ENCODE assay signal across 30 cellular contexts in genomic region chrX:11272290-11272689, GRCh38. TPM values are rescaled to one million over a fixed set of nuclear protein-coding genes. Genes with fewer than 3 reads are reported as not detected.
A peak's percentile ranks its signal among the peaks of the same experiment; 100 is the strongest.
DNase-seq lines count a peak whose midpoint lies in the region; ATAC-seq, FAIRE-seq and TF ChIP-seq lines count a peak whose summit lies in the region.
"Had no signal": no experiment of that assay in that cellular context is flagged by ENCODE, and none has a peak within 500 bp of the region (broad histone marks: within the 10 kb centered on the region; RNA-seq: fewer than 3 reads in every experiment).

No MANE protein-coding gene starts in this region.

- no peak for TF ChIP-seq POLR2A in IMR-90 (IDR thresholded peaks at IDR 0.05; ENCODE audit: low read depth, low read length)

- H3K27me3 Mint-ChIP-seq in astrocyte (ENCODE audit: low read depth, unreplicated experiment): no peaks in the 10 kb centered on the region
- H3K27me3 Mint-ChIP-seq: CD4-positive, alpha-beta T cell had no signal

- WGBS in IMR-90 (ENCODE audit: extremely low coverage in 2 of 2, insufficient read length in 1 of 2), 2 experiments: 75% methylated on average over 2 of the region's 2 CpGs; no CpG with 5 or more reads in 1 of the 2 experiments

- H3K14ac ChIP-seq in IMR-90 (replicated peaks; ENCODE audit: low read depth, low read length): no peak overlapping the region; the same call in 1 of the 2 replicates

- no peak overlapping the region for H3K56ac ChIP-seq in IMR-90 (ENCODE audit: extremely low read depth, insufficient read depth, low read length)

- H3K9me3 ChIP-seq in IMR-90 (ENCODE audit: control insufficient read depth, insufficient read depth, low read length): no peaks in the 10 kb centered on the region
- H3K9me3 ChIP-seq in astrocyte (ENCODE audit: insufficient read depth, low read depth, low read length): no peaks in the 10 kb centered on the region
- no peaks in the 10 kb centered on the region for H3K9me3 ChIP-seq in osteoblast (ENCODE audit: low read depth, low read length)
- no peaks in the 10 kb centered on the region for H3K9me3 ChIP-seq in right atrium auricular region
- H3K9me3 ChIP-seq: A549, BE2C had no signal

- no peak overlapping the region for H3K18ac ChIP-seq in IMR-90 (ENCODE audit: low read depth, low read length)

- no peaks in the 10 kb centered on the region for H3K79me2 ChIP-seq in astrocyte (ENCODE audit: insufficient read depth, low read length)
- no peaks in the 10 kb centered on the region for H3K79me2 ChIP-seq in osteoblast (ENCODE audit: insufficient read depth, low read length)

- H3K4me1 Mint-ChIP-seq in astrocyte (ENCODE audit: low read depth, unreplicated experiment): peaks cover 7% of the 10 kb centered on the region
- H3K4me1 Mint-ChIP-seq: CD14-positive monocyte; CD8-positive, alpha-beta memory T cell; H9 had no signal

- no peak overlapping the region for H3K27ac Mint-ChIP-seq in astrocyte (ENCODE audit: unreplicated experiment)
- H3K27ac Mint-ChIP-seq: CD4-positive, alpha-beta T cell; CD8-positive, alpha-beta memory T cell; GM23338; H9 had no signal

- H2BK120ac ChIP-seq in IMR-90 (ENCODE audit: low read depth, low read length): peak overlapping the region; percentile 39

- H3K9me3 Mint-ChIP-seq in astrocyte (ENCODE audit: unreplicated experiment): no peaks in the 10 kb centered on the region
- H3K9me3 Mint-ChIP-seq: CD4-positive, alpha-beta T cell; GM23338 had no signal

- no peak overlapping the region for H2BK5ac ChIP-seq in IMR-90 (ENCODE audit: low read depth, low read length, poor library complexity, severe bottlenecking)

- DNase-seq in EL (peak; percentile 57), IMR-90 (no peak), astrocyte (ENCODE audit: low read depth) (peak; percentile 10), osteoblast (ENCODE audit: insufficient read length, low spot score, missing footprints) (no peak), right atrium auricular region (ENCODE audit: low spot score) (no peak), RCC 7860 (ENCODE audit: low spot score) (no peak)
- no peak for DNase-seq in stimulated activated CD4-positive, alpha-beta T cell treated with anti-CD3 and anti-CD28 coated beads, Interleukin-2, amount 100 ng/mL, for 48 hours
- DNase-seq: 8988T; ACHN; AML-193; BE2C; CD4-positive, alpha-beta T cell; CD8-positive, alpha-beta memory T cell; DMS 273 treated with DMSO at 0.1 percent for 48 hours; DMS53; DMS79 treated with DMSO at 0.1 percent for 48 hours; GF-D8; H9 had no signal

- POLR2A ChIA-PET in IMR-90 (lab: Charles Lee; ENCODE audit: unreplicated experiment): no interaction called here

- H2AK9ac ChIP-seq in IMR-90 (replicated peaks; ENCODE audit: low read depth, low read length, poor library complexity): no peak overlapping the region

- H2BK20ac ChIP-seq in IMR-90 (ENCODE audit: low read depth, low read length): 0 out of 2 replicates have a peak overlapping the region, but pooled peaks have one; percentile 69

- ATAC-seq in IMR-90 (ENCODE audit: low read depth) (no peak), GM19351 (IDR thresholded peaks at IDR 0.05; ENCODE audit: unreplicated experiment) (no peak)
- ATAC-seq: A549, GM23338, HCT116 had no signal

- H3K27ac ChIP-seq in IMR-90 (ENCODE audit: insufficient read depth, low read length) (no peak overlapping the region), astrocyte (ENCODE audit: low read depth, low read length) (no peak overlapping the region), osteoblast (ENCODE audit: low read depth, low read length) (no peak overlapping the region), right atrium auricular region (no peak overlapping the region)
- H3K27ac ChIP-seq: A549; BLaER1 treated with 17β-estradiol and CSF1 and Interleukin-3, amounts not matched to agents 10 nM and 100 nM had no signal

- dilution Hi-C loops in IMR-90 (cut with HindIII; ENCODE audit: low sequenced_read_pairs, unreplicated experiment): no loop called here

- intact Hi-C loops in IMR-90 (cut with micrococcal nuclease): no loop called here

- H3K4me2 ChIP-seq in IMR-90 (ENCODE audit: low read depth, low read length): no peak overlapping the region
- peak overlapping the region; percentile 19 for H3K4me2 ChIP-seq in astrocyte (ENCODE audit: low read length)
- peak overlapping the region; percentile 18 for H3K4me2 ChIP-seq in osteoblast (ENCODE audit: insufficient read depth, low read length)
- H3K4me2 ChIP-seq: A549; BLaER1 treated with 17β-estradiol and CSF1 and Interleukin-3, amounts not matched to agents 10 nM and 100 nM; GM23338 had no signal

- H3K4me3 Mint-ChIP-seq in astrocyte (ENCODE audit: unreplicated experiment): no peak overlapping the region
- H3K4me3 Mint-ChIP-seq: CD14-positive monocyte; CD4-positive, alpha-beta T cell; CD8-positive, alpha-beta memory T cell; GM23338; H9 had no signal

- H3K36me3 ChIP-seq in IMR-90 (ENCODE audit: control insufficient read depth, insufficient read depth, low read length): no peaks in the 10 kb centered on the region
- no peaks in the 10 kb centered on the region for H3K36me3 ChIP-seq in astrocyte (ENCODE audit: insufficient read depth, low read length)
- no peaks in the 10 kb centered on the region for H3K36me3 ChIP-seq in osteoblast (ENCODE audit: insufficient read depth, low read length)
- no peaks in the 10 kb centered on the region for H3K36me3 ChIP-seq in right atrium auricular region
- H3K36me3 ChIP-seq: BE2C; BLaER1 treated with 17β-estradiol and CSF1 and Interleukin-3, amounts not matched to agents 10 nM and 100 nM had no signal

- H3K36me3 Mint-ChIP-seq in astrocyte (ENCODE audit: low read depth, unreplicated experiment): no peaks in the 10 kb centered on the region
- H3K36me3 Mint-ChIP-seq: CD14-positive monocyte; CD8-positive, alpha-beta memory T cell had no signal

- H4K5ac ChIP-seq in IMR-90 (ENCODE audit: low read depth, low read length): no peak overlapping the region

- no peak for TF ChIP-seq CTCF in IMR-90 (conservative IDR thresholded peaks at IDR 0.05; ENCODE audit: low read depth, low read length)
- TF ChIP-seq CTCF in astrocyte (IDR thresholded peaks at IDR 0.05; ENCODE audit: insufficient read depth, low read depth, low read length): no peak
- TF ChIP-seq CTCF in osteoblast (IDR thresholded peaks at IDR 0.05; ENCODE audit: extremely low read depth, low read depth, low read length): no peak
- TF ChIP-seq CTCF in right atrium auricular region (IDR thresholded peaks at IDR 0.05): no peak

- H3K27me3 ChIP-seq in IMR-90 (ENCODE audit: control insufficient read depth, insufficient read depth, low read length): no peaks in the 10 kb centered on the region
- H3K27me3 ChIP-seq in astrocyte (ENCODE audit: insufficient read depth, low read length): no peaks in the 10 kb centered on the region
- H3K27me3 ChIP-seq in osteoblast (ENCODE audit: insufficient read depth, low read length): no peaks in the 10 kb centered on the region
- H3K27me3 ChIP-seq in right atrium auricular region: no peaks in the 10 kb centered on the region
- H3K27me3 ChIP-seq: BE2C had no signal

- H2AFZ ChIP-seq in IMR-90 (replicated peaks; ENCODE audit: low read length, poor library complexity) (no peak overlapping the region), astrocyte (ENCODE audit: low read depth, low read length) (no peak overlapping the region), osteoblast (ENCODE audit: low read length) (no peak overlapping the region)
- H2AFZ ChIP-seq: GM23338 had no signal

- in situ Hi-C loops in IMR-90 (cut with MboI; ENCODE audit: low sequenced_read_pairs): no loop called here

- H3K23ac ChIP-seq in IMR-90 (ENCODE audit: low read depth, low read length): no peak overlapping the region

- no peaks in the 10 kb centered on the region for H3K9me1 ChIP-seq in IMR-90 (ENCODE audit: insufficient read depth, low read length)

- no peak for TF ChIP-seq RAD21 in IMR-90 (IDR thresholded peaks at IDR 0.05; ENCODE audit: low read length)

- 0 out of 2 replicates have a peak overlapping the region, but pooled peaks have one; percentile 48 for H2AK5ac ChIP-seq in IMR-90 (ENCODE audit: low read depth, low read length)

- H3K9ac ChIP-seq in IMR-90 (ENCODE audit: low read depth, low read length) (no peak overlapping the region), astrocyte (ENCODE audit: low read length) (no peak overlapping the region)
- H3K9ac ChIP-seq: BLaER1 treated with 17β-estradiol and CSF1 and Interleukin-3, amounts not matched to agents 10 nM and 100 nM had no signal

- no peaks in the 10 kb centered on the region for H3K79me1 ChIP-seq in IMR-90 (ENCODE audit: low read depth in 1 of 2, low read length in 2 of 2)

- peak overlapping the region; percentile 38; the same call in 1 of the 2 replicates for H4K91ac ChIP-seq in IMR-90 (ENCODE audit: insufficient read depth, low read depth, low read length)

- BruUV-seq in IMR-90 (replicated peaks; lab: Mats Ljungman, UMichigan): no TSS peak

- no peak overlapping the region for H3K4me3 ChIP-seq in IMR-90 (ENCODE audit: insufficient read depth, low read depth, low read length)
- no peak overlapping the region for H3K4me3 ChIP-seq in astrocyte (ENCODE audit: insufficient read depth, low read depth, low read length)
- H3K4me3 ChIP-seq in osteoblast (ENCODE audit: insufficient read depth, low read length): no peak overlapping the region
- no peak overlapping the region for H3K4me3 ChIP-seq in right atrium auricular region
- H3K4me3 ChIP-seq: A549; BLaER1 treated with 17β-estradiol and CSF1 and Interleukin-3, amounts not matched to agents 10 nM and 100 nM; GM23338 had no signal

- no peaks in the 10 kb centered on the region; the same call in 1 of the 2 replicates for H3K4me1 ChIP-seq in IMR-90 (ENCODE audit: control insufficient read depth, insufficient read depth, low read length)
- peaks cover 8% of the 10 kb centered on the region for H3K4me1 ChIP-seq in astrocyte (ENCODE audit: insufficient read depth, low read length)
- peaks cover 11% of the 10 kb centered on the region for H3K4me1 ChIP-seq in osteoblast (ENCODE audit: insufficient read depth, low read length)
- H3K4me1 ChIP-seq in right atrium auricular region: no peaks in the 10 kb centered on the region
- H3K4me1 ChIP-seq: A549, BE2C had no signal

- H2BK15ac ChIP-seq in IMR-90 (ENCODE audit: low read depth, low read length): 0 out of 3 replicates have a peak overlapping the region, but pooled peaks have one; percentile 36

- H4K8ac ChIP-seq in IMR-90 (ENCODE audit: low read depth in 2 of 2, low read length in 2 of 2): no peak overlapping the region; a peak in 1 of 4 replicates

- no peak overlapping the region for H3K4ac ChIP-seq in IMR-90 (ENCODE audit: low read depth, low read length)

- FAIRE-seq in astrocyte (lab: Jason Lieb, UNC) (peak; percentile 58), RCC 7860 (lab: Jason Lieb, UNC) (no peak)
- FAIRE-seq: A549, D721Med, GM12891, GM18507 had no signal

- CTCF ChIA-PET in IMR-90 (lab: Yijun Ruan, JAX): no interaction called here

- H4K20me1 ChIP-seq in IMR-90 (ENCODE audit: insufficient read depth, low read length) (no peaks in the 10 kb centered on the region), astrocyte (ENCODE audit: insufficient read depth, low read length) (no peaks in the 10 kb centered on the region), osteoblast (ENCODE audit: insufficient read depth, low read length) (no peaks in the 10 kb centered on the region)

RNA-seq across cellular contexts. Expression of gene AMELX, which starts 20.9 kb away (rescaled TPM):
- total RNA-seq in IMR-90 (2012; rRNA removed): not detected in 2 replicates
- not detected in 2 replicates for polyA plus RNA-seq in IMR-90 (2012; rRNA removed)
- polyA plus RNA-seq in IMR-90 (2012; cell fraction: cytosol; rRNA removed): not detected in 2 replicates
- polyA plus RNA-seq in IMR-90 (2012; cell fraction: nucleus; rRNA removed; ENCODE audit: low replicate concordance): not detected in 2 replicates
- total RNA-seq in astrocyte: not detected in 2 replicates
- not detected in 2 replicates for total RNA-seq in osteoblast
- total RNA-seq in right atrium auricular region: not detected
- total RNA-seq: CD4-positive, alpha-beta T cell; CD8-positive, alpha-beta memory T cell; Daoy; G401; GM23338; H4; H9 had no signal
- polyA plus RNA-seq: A549; CD14-positive monocyte; CD8-positive, alpha-beta memory T cell; GM23338 had no signal

Comparison
In these comparisons a context has a peak if more than half of its experiments do, and no peak if none do; other contexts are left out.
1. DNase-seq: peak in EL (single experiment) and astrocyte (single experiment); none in IMR-90 (single experiment), osteoblast (single experiment), right atrium auricular region (single experiment), stimulated activated CD4-positive, alpha-beta T cell treated with anti-CD3 and anti-CD28 coated beads, Interleukin-2, amount 100 ng/mL, for 48 hours (0 of 2) and RCC 7860 (single experiment).